8 cellular contexts compared by ENCODE assay signal in genomic region chr5:60842859-60843692, GRCh38. TPM values are rescaled to one million over a fixed set of nuclear protein-coding genes. Genes with fewer than 3 reads are reported as not detected.
DNase-seq lines count a peak whose midpoint lies in the region; FAIRE-seq and TF ChIP-seq lines count a peak whose summit lies in the region.

No MANE protein-coding gene starts in this region.

- peaks cover 12 to 24% (median 20%) of the 10 kb centered on the region in 4 donors for H3K4me1 ChIP-seq in stomach

- TF ChIP-seq POLR2A in GM12891 (IDR thresholded peaks at IDR 0.05; ENCODE audit: low read depth, low read length) = no peak
- no peak for TF ChIP-seq POLR2A in stomach (IDR thresholded peaks at IDR 0.05)

- FAIRE-seq in GM12891 (lab: Jason Lieb, UNC) = peak; percentile 84

- WGBS in stomach, 5 donors = 5 to 8% (median 6%) methylated on average over 41 to 44 of the region's 44 CpGs

- peak; percentile 29 for DNase-seq in AG08396 (ENCODE audit: low spot score)
- no peak for DNase-seq in GM12891 (ENCODE audit: insufficient read length, low spot score)
- no peak for DNase-seq in brain microvascular endothelial cell
- no peak for DNase-seq in stomach
- DNase-seq in activated effector memory CD4-positive, alpha-beta T cell treated with Interleukin-2 at 50 U/mL for 16 hours = no peak
- no peak for DNase-seq in effector CD4-positive, alpha-beta T cell

- TF ChIP-seq RAD21 in Ishikawa (IDR thresholded peaks at IDR 0.05; ENCODE audit: low read depth) = 0 out of 2 replicates have a peak, but pooled peaks have one; percentile 5

- intact Hi-C loops in stomach (cut with DNase I; ENCODE audit: low total_unique reads) = no loop called here

- peak overlapping the region; percentile 61 for H3K4me3 ChIP-seq in brain microvascular endothelial cell (ENCODE audit: low read depth, low read length)
- peak overlapping the region; percentile 71 to 93 (median 76) for H3K4me3 ChIP-seq in stomach

- no peaks in the 10 kb centered on the region for H3K36me3 ChIP-seq in brain microvascular endothelial cell (replicated peaks)
- no peaks in the 10 kb centered on the region for H3K36me3 ChIP-seq in stomach

- no peak overlapping the region for H3K27ac ChIP-seq in brain microvascular endothelial cell
- H3K27ac ChIP-seq in layer of hippocampus (ENCODE audit: low read depth, low read length) = peak overlapping the region; percentile 57
- peak overlapping the region in 4 of 5 donors; percentile 19 to 73 (median 59) for H3K27ac ChIP-seq in stomach

- in situ Hi-C loops in brain microvascular endothelial cell (cut with HindIII; ENCODE audit: low pct_ligation_motif_present, low sequenced_read_pairs) = no loop called here

- no peaks in the 10 kb centered on the region for H3K9me3 ChIP-seq in stomach

- TF ChIP-seq CTCF in brain microvascular endothelial cell (IDR thresholded peaks at IDR 0.05; ENCODE audit: low read depth, low read length, missing control alignments) (no peak), stomach (IDR thresholded peaks at IDR 0.05) (no peak)

- TF ChIP-seq EP300 in Ishikawa (IDR thresholded peaks at IDR 0.05; ENCODE audit: borderline replicate concordance) (no peak), stomach (IDR thresholded peaks at IDR 0.05) (no peak)

- H3K27me3 ChIP-seq in brain microvascular endothelial cell (replicated peaks) (peaks cover 12% of the 10 kb centered on the region), layer of hippocampus (ENCODE audit: control insufficient read depth, insufficient read depth, low read length) (no peaks in the 10 kb centered on the region), stomach (peaks cover 0 to 44% (median 23%) of the 10 kb centered on the region in 3 donors)

TF ChIP-seq in GM12891, 5 proteins besides CTCF, POLR2A, EP300 and RAD21:
- no peak for TF ChIP-seq PAX5 (IDR thresholded peaks at IDR 0.05; ENCODE audit: insufficient read depth, low read length, severe bottlenecking)
- no peak for TF ChIP-seq POLR2AphosphoS5 (IDR thresholded peaks at IDR 0.05; ENCODE audit: low read depth, low read length)
- no peak for TF ChIP-seq TAF1 (IDR thresholded peaks at IDR 0.05; ENCODE audit: low read depth, low read length)
- TF ChIP-seq POU2F2 (IDR thresholded peaks at IDR 0.05; ENCODE audit: low read depth, low read length) = no peak
- no peak for TF ChIP-seq SPI1 (IDR thresholded peaks at IDR 0.05; ENCODE audit: low read depth, low read length)

TF ChIP-seq in Ishikawa, 13 proteins besides CTCF, POLR2A, EP300 and RAD21:
- no peak for TF ChIP-seq EGR1 (IDR thresholded peaks at IDR 0.05)
- TF ChIP-seq REST (IDR thresholded peaks at IDR 0.05; ENCODE audit: low read depth) = no peak; the same call in 1 of the 2 replicates
- no peak for TF ChIP-seq TCF12 (IDR thresholded peaks at IDR 0.05; ENCODE audit: low read depth)
- no peak for TF ChIP-seq TAF1 (IDR thresholded peaks at IDR 0.05; ENCODE audit: low read depth)
- no peak for TF ChIP-seq YY1 (IDR thresholded peaks at IDR 0.05; ENCODE audit: low read depth)
- TF ChIP-seq ZBTB7A (IDR thresholded peaks at IDR 0.05; ENCODE audit: low read depth) = no peak; the same call in 1 of the 2 replicates
- TF ChIP-seq CREB1 (IDR thresholded peaks at IDR 0.05; ENCODE audit: low read depth) = no peak
- TF ChIP-seq CEBPB (IDR thresholded peaks at IDR 0.05) = no peak
- TF ChIP-seq NFIC (IDR thresholded peaks at IDR 0.05) = no peak
- TF ChIP-seq MAX (IDR thresholded peaks at IDR 0.05) = no peak
- no peak for TF ChIP-seq FOXM1 (IDR thresholded peaks at IDR 0.05; ENCODE audit: borderline replicate concordance, low read depth)
- no peak for TF ChIP-seq TEAD4 (IDR thresholded peaks at IDR 0.05)
- TF ChIP-seq USF1 (IDR thresholded peaks at IDR 0.05) = no peak

RNA-seq across cellular contexts. Expression of gene ELOVL7, which starts 1.0 kb away (rescaled TPM):
- polyA plus RNA-seq in GM12891 (2012; ENCODE audit: low read depth, missing spikeins) = 0.85 TPM
- total RNA-seq in stomach = 10 to 100 TPM in 1 of 5 donors, 1 to 10 TPM in 2, not detected in 2; 1.2 to 12.7 (median 3.3) TPM
- polyA plus RNA-seq in stomach = 1 to 10 TPM in 2 of 3 donors, under 1 TPM in 1; 0.31 to 1.7 (median 1.6) TPM
